ENCODE assay signal across 8 cellular contexts in the genomic region with DNA sequence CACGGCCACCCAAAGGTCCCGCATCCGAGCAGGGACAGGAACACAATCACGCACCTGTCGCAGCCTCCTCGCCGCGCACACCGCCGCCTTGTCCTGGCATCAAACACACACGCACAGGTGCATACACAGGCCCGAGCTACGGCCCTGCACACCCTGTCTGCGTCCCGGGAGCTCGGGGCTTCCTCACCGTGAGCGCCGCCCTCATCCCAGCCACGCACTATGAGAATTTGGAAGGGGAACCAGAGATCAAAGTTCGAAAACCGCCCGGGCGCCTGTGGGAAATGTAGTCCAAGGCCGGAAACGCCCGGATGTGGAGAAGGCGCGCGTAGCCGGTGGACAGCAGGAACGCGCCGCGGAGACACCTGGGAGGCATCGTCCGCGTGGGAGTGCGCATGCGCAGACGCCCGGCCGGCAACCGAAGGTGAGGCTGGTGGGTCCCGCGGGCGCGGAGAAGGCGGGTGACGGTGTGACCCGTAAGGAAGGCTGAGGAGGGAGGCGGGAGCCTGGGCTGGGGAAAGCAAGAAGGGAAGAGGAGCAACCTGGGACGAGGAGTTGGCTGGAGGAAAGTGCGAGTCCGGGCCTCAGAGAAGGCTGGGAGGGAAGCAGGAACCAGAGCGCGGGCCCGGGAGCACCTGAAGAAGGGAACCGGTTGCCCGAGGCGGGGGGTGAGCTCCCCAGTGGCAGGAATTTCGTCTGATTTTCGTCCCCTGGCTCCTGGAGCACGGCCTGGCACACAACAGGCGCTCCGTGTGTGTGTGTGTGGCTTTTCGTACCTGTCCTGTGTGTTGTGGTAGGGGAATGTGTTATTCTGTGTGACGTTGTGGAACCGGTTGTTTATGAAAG. TPM values are rescaled to one million over a fixed set of nuclear protein-coding genes. Genes with fewer than 3 reads are reported as not detected.
DNase-seq lines count a peak whose midpoint lies in the region; ATAC-seq, FAIRE-seq and TF ChIP-seq lines count a peak whose summit lies in the region.

A gene (plus strand): TSS at position 399 of the 843 bp plus-strand sequence. CDS start 7,256 bp downstream, outside the sequence.

- H3K36me3 ChIP-seq in keratinocyte (ENCODE audit: control insufficient read depth in 2 of 2, extremely low read depth in 1 of 2, insufficient read depth in 2 of 2, low read length in 2 of 2): peaks cover 2 to 18% of the 10 kb centered on the region in 2 experiments

- in situ Hi-C loops in GM18951 (cut with MboI; ENCODE audit: low sequenced_read_pairs, unreplicated experiment): no loop called here

- no peaks in the 10 kb centered on the region for H3K9me3 ChIP-seq in keratinocyte (ENCODE audit: control insufficient read depth, low read depth, low read length)

- peak; percentile 87 for TF ChIP-seq POLR2A in GM18951 (IDR thresholded peaks at IDR 0.05; ENCODE audit: extremely low read depth, insufficient read depth, insufficient read length)

- DNase-seq in AG08396 (ENCODE audit: low spot score) (peak; percentile 98), NCI-H446 (lab: John Stamatoyannopoulos, UW) (peak; percentile 93 to 98), cerebellum (ENCODE audit: low spot score) (peak; percentile 95), keratinocyte (ENCODE audit: low read depth, low spot score) (peak; percentile 79)
- peak; percentile 98 for DNase-seq in activated CD4-positive, CD25-positive, alpha-beta regulatory T cell treated with anti-CD3 and anti-CD28 coated beads, Interleukin-2, amount 50 U/mL, for 72 hours
- DNase-seq in stimulated activated CD4-positive, alpha-beta T cell treated with anti-CD3 and anti-CD28 coated beads, Interleukin-12 subunit alpha, Interleukin-12 subunit beta, amount 100 ng/mL, for 48 hours (ENCODE audit: low read depth in 2 of 3, low spot score in 1 of 3): peak; percentile 95 to 97 (median 97)

- H3K4me2 ChIP-seq in keratinocyte (ENCODE audit: control insufficient read depth, extremely low read depth, insufficient read depth, low read depth, low read length): peak within 1 kb of the TSS; percentile 97

- no peaks in the 10 kb centered on the region for H3K9me1 ChIP-seq in keratinocyte (ENCODE audit: control insufficient read depth, extremely low read depth, insufficient read depth, low read length)

- no peak for FAIRE-seq in keratinocyte (lab: Jason Lieb, UNC)

- H3K4me1 ChIP-seq in keratinocyte (ENCODE audit: control insufficient read depth, extremely low read depth, insufficient read depth, low read length): no peaks in the 10 kb centered on the region

- no peak for TF ChIP-seq CTCF in keratinocyte (optimal IDR thresholded peaks at IDR 0.05 in 1 of 3, IDR thresholded peaks at IDR 0.05 in 1 of 3, conservative IDR thresholded peaks at IDR 0.05 in 1 of 3; ENCODE audit: extremely low read depth in 1 of 3, insufficient read depth in 2 of 3, low read length in 3 of 3)

- dilution Hi-C loops in keratinocyte (cut with MboI; ENCODE audit: extremely low pct_ligation_motif_present, low sequenced_read_pairs): no loop called here

- H3K4me3 ChIP-seq in keratinocyte (ENCODE audit: control insufficient read depth in 2 of 3, extremely low read depth in 1 of 3, insufficient read depth in 2 of 3, low read depth in 1 of 3, low read length in 3 of 3): peak within 1 kb of the TSS; percentile 80 to 94 (median 91)

- H2AFZ ChIP-seq in keratinocyte (ENCODE audit: control insufficient read depth, low read length): peak within 1 kb of the TSS; percentile 96

- peak within 1 kb of the TSS; percentile 72 for H3K27ac ChIP-seq in keratinocyte (ENCODE audit: control insufficient read depth, insufficient read depth, low read length)

- peaks cover 28% of the 10 kb centered on the region for H3K79me2 ChIP-seq in keratinocyte (ENCODE audit: control insufficient read depth, insufficient read depth, low read length)

- no peaks in the 10 kb centered on the region for H3K27me3 ChIP-seq in keratinocyte (ENCODE audit: control insufficient read depth, extremely low read depth, insufficient read depth, low read length)

- peak within 1 kb of the TSS; percentile 89 for H3K9ac ChIP-seq in keratinocyte (ENCODE audit: control insufficient read depth, extremely low read depth, insufficient read depth, low read length)

- no peaks in the 10 kb centered on the region for H4K20me1 ChIP-seq in keratinocyte (ENCODE audit: control insufficient read depth, extremely low read depth, insufficient read depth, low read length)

- peak; percentile 87 for ATAC-seq in HG03175 (IDR thresholded peaks at IDR 0.05; ENCODE audit: unreplicated experiment)

RNA-seq across cellular contexts. Expression of the gene that starts here (rescaled TPM):
- total RNA-seq in cerebellum: 14.5 TPM
- polyA plus RNA-seq in keratinocyte: 4.0 to 7.5 TPM (median 7.2 TPM) in 3 replicates
- 6.7 TPM for polyA plus RNA-seq in keratinocyte (2011; ENCODE audit: low read depth)
- polyA plus RNA-seq in keratinocyte (2011; cell fraction: cytosol; rRNA removed): 2.6 and 6.9 TPM in 2 replicates
- polyA plus RNA-seq in keratinocyte (2011; cell fraction: nucleus; rRNA removed): 10.8 and 16.9 TPM in 2 replicates
- 3.6 and 5.8 TPM in 2 replicates for polyA plus RNA-seq in keratinocyte (2012; ENCODE audit: low replicate concordance)
- 1.4 to 7.0 TPM (median 4.9 TPM) in 3 replicates for polyA minus RNA-seq in keratinocyte
- 2.1 TPM for polyA minus RNA-seq in keratinocyte (2011; cell fraction: cytosol; rRNA and poly(A)+ RNA removed)
- polyA minus RNA-seq in keratinocyte (2011; cell fraction: nucleus; rRNA and poly(A)+ RNA removed): 7.4 and 13.0 TPM in 2 replicates

Comparison
In these comparisons a context has a peak if more than half of its experiments do, and no peak if none do; other contexts are left out.
1. Peak in every context shown above with its lines: DNase-seq, ATAC-seq, H3K4me3 ChIP-seq and H3K27ac ChIP-seq.